8 cellular contexts compared by ENCODE assay signal in the genomic region with DNA sequence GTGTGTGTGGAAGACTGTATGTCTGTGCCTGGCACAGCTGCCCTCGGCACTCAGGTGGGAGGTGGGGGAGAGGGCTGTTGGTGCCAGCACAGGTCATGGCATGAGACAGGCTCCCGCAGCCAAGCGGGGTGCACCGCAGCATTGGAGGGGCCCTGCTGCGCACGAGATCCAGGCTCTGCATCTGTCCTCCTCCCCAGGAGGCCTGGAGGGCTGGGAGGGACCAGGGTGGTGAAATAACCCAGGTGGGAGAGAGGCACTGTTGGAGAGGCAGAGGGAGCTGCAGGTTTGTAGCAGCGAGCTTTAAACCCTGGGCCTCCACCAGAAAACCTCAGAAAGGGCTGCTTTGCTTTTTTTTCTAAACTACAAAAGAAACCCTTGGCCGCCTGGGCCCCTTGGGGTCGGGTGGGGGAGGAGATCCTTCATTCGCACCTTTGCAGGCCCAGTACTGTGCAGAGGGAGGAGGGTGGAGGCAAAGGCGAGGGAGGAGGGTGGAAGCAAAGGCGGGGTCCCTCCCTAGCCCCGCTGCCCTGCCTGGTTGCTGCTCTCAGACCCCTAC.
A peak's percentile ranks its signal among the peaks of the same experiment; 100 is the strongest.
DNase-seq lines count a peak whose midpoint lies in the region; ATAC-seq, FAIRE-seq and TF ChIP-seq lines count a peak whose summit lies in the region.

No MANE protein-coding gene starts in this region.

- H3K4me1 ChIP-seq in kidney (ENCODE audit: control insufficient read depth in 1 of 2, insufficient read depth in 1 of 2, low read depth in 1 of 2, low read length in 2 of 2), result peaks cover 67 to 72% of the 10 kb centered on the region in 2 donors
- peaks cover 0 to 100% (median 92%) of the 10 kb centered on the region in 4 donors for H3K4me1 ChIP-seq in tibial nerve

- intact Hi-C loops in kidney (cut with DNase I), result no loop called here

- no peak for TF ChIP-seq EP300 in tibial nerve (IDR thresholded peaks at IDR 0.05)

- ATAC-seq in activated T-cell treated with anti-CD3 and anti-CD28 coated beads, Interleukin-2, amount 50 U/mL, for 4 hours, result peak; percentile 69 to 71
- no peak for ATAC-seq in HG03521 (IDR thresholded peaks at IDR 0.05; ENCODE audit: unreplicated experiment)

- DNase-seq in activated gamma-delta T cell treated with Interleukin-2 at 50 U/mL for 16 hours, result peak; percentile 76
- DNase-seq in activated gamma-delta T cell (lab: John Stamatoyannopoulos, UW), result no peak
- DNase-seq in activated T-cell treated with anti-CD3 and anti-CD28 coated beads, Interleukin-2, amount 50 U/mL, for 4 hours, result no peak
- no peak for DNase-seq in kidney
- no peak for DNase-seq in tibial nerve (ENCODE audit: low spot score in 2 of 2)
- DNase-seq in hypothalamus (lab: John Stamatoyannopoulos, UW), result no peak
- no peak for DNase-seq in NCI-H187 treated with DMSO at 0.1 percent for 48 hours (lab: John Stamatoyannopoulos, UW)

- TF ChIP-seq CTCF in kidney (IDR thresholded peaks at IDR 0.05; ENCODE audit: borderline replicate concordance, extremely low read depth, insufficient read depth), result no peak
- TF ChIP-seq CTCF in tibial nerve (IDR thresholded peaks at IDR 0.05), result no peak

- H3K27me3 ChIP-seq in tibial nerve, result no peaks in the 10 kb centered on the region

- WGBS in tibial nerve, 2 donors, result 49 to 58% methylated on average over 13 of the region's 13 CpGs

- TF ChIP-seq POLR2A in tibial nerve (IDR thresholded peaks at IDR 0.05), result no peak

- H3K36me3 Mint-ChIP-seq in activated T-cell treated with anti-CD3 and anti-CD28 coated beads, Interleukin-2, amount 50 U/mL, for 4 hours (ENCODE audit: insufficient read depth), result no peaks in the 10 kb centered on the region

- H3K9me3 Mint-ChIP-seq in activated T-cell treated with anti-CD3 and anti-CD28 coated beads, Interleukin-2, amount 50 U/mL, for 4 hours, result no peaks in the 10 kb centered on the region

- no peak overlapping the region for H3K9ac ChIP-seq in kidney (ENCODE audit: low read length in 2 of 2)

- H3K4me1 Mint-ChIP-seq in activated T-cell treated with anti-CD3 and anti-CD28 coated beads, Interleukin-2, amount 50 U/mL, for 4 hours (ENCODE audit: low read depth), result peaks cover 89% of the 10 kb centered on the region

- H3K4me3 ChIP-seq in kidney (ENCODE audit: low read length in 2 of 2) (no peak overlapping the region), tibial nerve (no peak overlapping the region)

- H3K4me3 Mint-ChIP-seq in activated T-cell treated with anti-CD3 and anti-CD28 coated beads, Interleukin-2, amount 50 U/mL, for 4 hours, result peak overlapping the region; percentile 55

- H3K27ac ChIP-seq in kidney (ENCODE audit: low read depth in 2 of 2, low read length in 2 of 2), result peak overlapping the region; percentile 10 to 20
- peak overlapping the region in 3 of 4 donors; percentile 64 to 93 (median 80) for H3K27ac ChIP-seq in tibial nerve

- no peak for FAIRE-seq in kidney (lab: Jason Lieb, UNC)

- H3K9me3 ChIP-seq in kidney (ENCODE audit: control insufficient read depth in 1 of 2, low read length in 2 of 2), result no peaks in the 10 kb centered on the region
- H3K9me3 ChIP-seq in tibial nerve, result no peaks in the 10 kb centered on the region

- H3K27me3 Mint-ChIP-seq in activated T-cell treated with anti-CD3 and anti-CD28 coated beads, Interleukin-2, amount 50 U/mL, for 4 hours (ENCODE audit: low read depth), result no peaks in the 10 kb centered on the region

- H3K36me3 ChIP-seq in kidney (ENCODE audit: control insufficient read depth in 1 of 2, insufficient read depth in 2 of 2, low read length in 2 of 2), result no peaks in the 10 kb centered on the region
- H3K36me3 ChIP-seq in tibial nerve, result no peaks in the 10 kb centered on the region
